ENCODE assay signal across 25 cellular contexts in the genomic region with DNA sequence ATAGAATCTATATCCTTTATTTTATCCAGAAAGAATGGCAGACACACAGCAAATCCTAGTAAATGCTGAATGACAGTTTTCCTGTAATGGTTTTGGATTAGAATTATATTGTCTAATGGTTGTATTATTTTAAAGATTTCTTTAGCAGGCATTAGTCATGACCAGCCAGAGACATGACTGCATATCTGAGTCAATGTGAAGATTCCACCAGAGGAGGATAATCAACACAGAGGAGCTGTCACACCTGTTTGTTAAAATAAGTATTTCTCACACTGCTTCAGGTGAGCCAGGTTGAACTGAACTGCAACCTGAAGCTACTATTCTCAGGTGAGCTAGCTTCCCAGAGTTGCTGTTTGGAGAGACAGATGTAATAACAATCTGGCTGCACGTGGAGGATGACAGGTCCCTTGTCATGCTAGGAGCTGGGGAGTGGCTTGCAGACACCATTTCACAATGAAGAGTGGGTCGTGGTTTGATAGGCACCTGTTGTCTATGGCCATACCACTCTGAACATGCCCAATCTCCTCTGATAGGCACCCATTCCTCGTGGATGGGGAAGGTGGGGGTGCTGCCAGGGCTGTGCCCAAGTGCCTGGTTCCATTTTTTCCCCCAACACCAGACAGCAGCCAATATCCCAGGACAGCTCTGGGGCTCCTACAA.
A peak's percentile ranks its signal among the peaks of the same experiment; 100 is the strongest.
DNase-seq lines count a peak whose midpoint lies in the region; ATAC-seq and TF ChIP-seq lines count a peak whose summit lies in the region.
"Had no signal": no experiment of that assay in that cellular context is flagged by ENCODE, and none has a peak within 500 bp of the region (broad histone marks: within the 10 kb centered on the region; RNA-seq: fewer than 3 reads in every experiment).

No MANE protein-coding gene starts in this region.

- TF ChIP-seq CTCF in RWPE1 (conservative IDR thresholded peaks at IDR 0.05; ENCODE audit: low read depth) (no peak), psoas muscle (IDR thresholded peaks at IDR 0.05) (no peak)

- CTCF ChIA-PET in RWPE1 (lab: Yijun Ruan, JAX), result no interaction called here

- POLR2A ChIA-PET in RWPE1 (lab: Yijun Ruan, JAX; ENCODE audit: low non-redundant PET), result no interaction called here

- peaks cover 0 to 4% (median 0%) of the 10 kb centered on the region in 3 donors for H3K27me3 ChIP-seq in psoas muscle (ENCODE audit: insufficient read depth in 3 of 3, low read length in 2 of 3)
- peaks cover 0 to 2% of the 10 kb centered on the region in 2 donors for H3K27me3 ChIP-seq in aorta (ENCODE audit: control insufficient read depth in 1 of 2, insufficient read depth in 2 of 2, low read length in 1 of 2)
- H3K27me3 ChIP-seq: right atrium auricular region, transverse colon had no signal

- no peaks in the 10 kb centered on the region for H3K36me3 ChIP-seq in psoas muscle (ENCODE audit: insufficient read depth in 1 of 2, low read depth in 1 of 2)
- no peaks in the 10 kb centered on the region for H3K36me3 ChIP-seq in aorta (ENCODE audit: control insufficient read depth in 1 of 2, insufficient read depth in 2 of 2, low read length in 1 of 2)
- H3K36me3 ChIP-seq: BE2C, right atrium auricular region, transverse colon had no signal

- intact Hi-C loops in psoas muscle (cut with DNase I) (no loop called here), aorta (cut with DNase I) (no loop called here)

- WGBS in psoas muscle, 3 donors, result 38 to 55% (median 49%) methylated on average over 3 of the region's 3 CpGs
- 54 to 66% methylated on average over 3 of the region's 3 CpGs for WGBS in aorta, 2 donors

- DNase-seq in AG08396 (ENCODE audit: low spot score) (peak; percentile 30), HCEC 1CT (peak; percentile 31), RWPE1 (ENCODE audit: low spot score) (peak; percentile 33), hepatic stellate cell (ENCODE audit: low spot score) (peak; percentile 50), psoas muscle (no peak), NCI-H1436 (lab: John Stamatoyannopoulos, UW) (no peak), aorta (no peak)
- no peak for DNase-seq in activated CD4-positive, alpha-beta T cell treated with anti-CD3 and anti-CD28 coated beads, Interleukin-2, amount 50 U/mL, for 48 hours
- DNase-seq: activated CD4-positive, alpha-beta T cell treated with anti-CD3 and anti-CD28 coated beads for 1 hour; activated CD8-positive, alpha-beta T cell treated with anti-CD3 and anti-CD28 coated beads, Interleukin-2, amount 10 ng/mL, durations not matched to agents 7 days and 5 days; activated naive CD8-positive, alpha-beta T cell treated with anti-CD3 and anti-CD28 coated beads, Interleukin-2, amount 10 ng/mL, durations not matched to agents 7 days and 5 days; BE2C; GDM1; glutamatergic neuron; H9; NCI-H1092; NCI-H187; NCI-H2227 treated with DMSO at 0.1 percent for 48 hours; NCI-H748 treated with DMSO at 0.1 percent for 48 hours; SK-N-SH; stimulated activated CD4-positive, alpha-beta T cell treated with anti-CD3 and anti-CD28 coated beads, Interleukin-2, amount 100 ng/mL, for 24 hours; T-helper 17 cell; transverse colon had no signal

- no peak for ATAC-seq in psoas muscle
- ATAC-seq in aorta (ENCODE audit: low FRiP score), result no peak
- ATAC-seq: activated CD8-positive, alpha-beta T cell treated with anti-CD3 and anti-CD28 coated beads, Interleukin-2, amount 10 ng/mL, durations not matched to agents 7 days and 5 days; T-helper 17 cell had no signal

- H3K9me3 ChIP-seq in psoas muscle (no peaks in the 10 kb centered on the region), aorta (ENCODE audit: control insufficient read depth, low read length) (no peaks in the 10 kb centered on the region)
- H3K9me3 ChIP-seq: BE2C, right atrium auricular region, SK-N-SH, transverse colon had no signal

- no peaks in the 10 kb centered on the region for H3K4me1 ChIP-seq in psoas muscle
- no peaks in the 10 kb centered on the region for H3K4me1 ChIP-seq in aorta (ENCODE audit: control insufficient read depth in 1 of 2, insufficient read depth in 2 of 2, low read length in 2 of 2)
- H3K4me1 ChIP-seq: BE2C, parathyroid adenoma, right atrium auricular region, transverse colon had no signal

- H3K4me3 ChIP-seq in psoas muscle (no peak overlapping the region), aorta (ENCODE audit: low read length in 2 of 2) (no peak overlapping the region)
- H3K4me3 ChIP-seq: right atrium auricular region, transverse colon had no signal

- no peak overlapping the region for H3K27ac ChIP-seq in RWPE1
- H3K27ac ChIP-seq in psoas muscle, result no peak overlapping the region
- H3K27ac ChIP-seq in aorta (ENCODE audit: low read depth in 1 of 2, low read length in 2 of 2), result no peak overlapping the region
- H3K27ac ChIP-seq: parathyroid adenoma, right atrium auricular region, transverse colon had no signal

Comparison
In these comparisons a context has a peak if more than half of its experiments do, and no peak if none do; other contexts are left out.
1. DNase-seq: peak in AG08396 (single experiment), HCEC 1CT (single experiment), RWPE1 (single experiment) and hepatic stellate cell (single experiment); none in psoas muscle (0 of 2), activated CD4-positive, alpha-beta T cell treated with anti-CD3 and anti-CD28 coated beads, Interleukin-2, amount 50 U/mL, for 48 hours (0 of 2), NCI-H1436 (single experiment) and aorta (0 of 2).